Comparison of ENCODE assay signal across 7 cellular contexts in the genomic region with DNA sequence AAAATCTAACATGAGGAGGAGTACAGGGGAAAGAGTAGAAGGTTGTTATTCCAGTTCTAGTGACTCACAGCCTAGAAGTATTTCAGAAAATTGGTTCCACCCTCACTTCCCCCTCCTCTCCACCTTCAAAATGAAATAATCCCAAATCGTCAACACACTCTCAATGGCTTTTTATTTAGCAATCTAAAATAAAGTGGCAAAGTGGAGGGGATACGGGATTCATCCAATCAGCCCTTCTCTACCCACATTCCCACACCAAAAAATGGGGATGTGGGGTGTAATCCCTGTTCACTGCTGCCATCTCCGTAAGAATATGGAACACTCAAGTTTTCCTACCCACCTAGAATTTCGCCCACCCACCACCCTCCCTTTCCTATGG. TPM values are rescaled to one million over a fixed set of nuclear protein-coding genes. Genes with fewer than 3 reads are reported as not detected.
DNase-seq lines count a peak whose midpoint lies in the region; ATAC-seq and TF ChIP-seq lines count a peak whose summit lies in the region.

No MANE protein-coding gene starts in this region.

- TF ChIP-seq CTCF in GM12875 (IDR thresholded peaks at IDR 0.05; ENCODE audit: borderline replicate concordance, insufficient read depth, low read depth, low read length) (no peak), vagina (IDR thresholded peaks at IDR 0.05) (no peak)

- peak overlapping the region in 1 of 2 experiments; percentile 65 for H3K14ac ChIP-seq in mesenchymal stem cell (ENCODE audit: low read length in 2 of 2)

- H2BK120ac ChIP-seq in mesenchymal stem cell (ENCODE audit: low read depth, low read length) = peak overlapping the region; percentile 100

- TF ChIP-seq POLR2A in vagina (IDR thresholded peaks at IDR 0.05) = no peak

- H3K9ac ChIP-seq in NT2/D1 (ENCODE audit: insufficient read length, low read depth) = peak overlapping the region; percentile 86
- peak overlapping the region; percentile 97 for H3K9ac ChIP-seq in mesenchymal stem cell (ENCODE audit: low read length)

- no peak overlapping the region for H2AFZ ChIP-seq in mesenchymal stem cell (ENCODE audit: low read depth, low read length)

- peak overlapping the region; percentile 99 for H4K91ac ChIP-seq in mesenchymal stem cell (ENCODE audit: low read length)

- H3K27me3 ChIP-seq in NT2/D1 (ENCODE audit: insufficient read depth, insufficient read length) (peaks cover 17% of the 10 kb centered on the region), mesenchymal stem cell (ENCODE audit: control insufficient read depth in 1 of 2, insufficient read depth in 1 of 2, low read length in 2 of 2) (no peaks in the 10 kb centered on the region), vagina (no peaks in the 10 kb centered on the region)

- H3K4ac ChIP-seq in mesenchymal stem cell (ENCODE audit: low read depth in 1 of 2, low read length in 2 of 2) = peak overlapping the region in 1 of 2 experiments; percentile 99

- no peak overlapping the region for H4K8ac ChIP-seq in mesenchymal stem cell (ENCODE audit: low read length)

- no peak overlapping the region for H2BK12ac ChIP-seq in mesenchymal stem cell (ENCODE audit: low read length in 2 of 2)

- H2AK5ac ChIP-seq in mesenchymal stem cell (ENCODE audit: low read length, severe bottlenecking) = no peak overlapping the region

- 0% methylated on average over 2 of the region's 4 CpGs for WGBS in mesenchymal stem cell

- no peaks in the 10 kb centered on the region for H3K79me1 ChIP-seq in mesenchymal stem cell (replicated peaks; ENCODE audit: low read length, poor library complexity, severe bottlenecking)

- intact Hi-C loops in vagina (cut with DNase I) = loop anchor here (5.0 kb wide), 1 partner anchor 85 kb away; a partner anchor contains a TSS

- H2BK5ac ChIP-seq in mesenchymal stem cell (ENCODE audit: low read depth, low read length, poor library complexity, severe bottlenecking) = peak overlapping the region; percentile 89

- H3K23ac ChIP-seq in mesenchymal stem cell (ENCODE audit: low read length in 2 of 2) = no peak overlapping the region

- peaks cover 3% of the 10 kb centered on the region for H3K36me3 ChIP-seq in NT2/D1 (ENCODE audit: insufficient read depth, insufficient read length, low read length)
- peaks cover 0 to 2% of the 10 kb centered on the region in 2 experiments for H3K36me3 ChIP-seq in mesenchymal stem cell (ENCODE audit: control insufficient read depth in 1 of 2, insufficient read depth in 2 of 2, low read depth in 1 of 2, low read length in 2 of 2)
- no peaks in the 10 kb centered on the region for H3K36me3 ChIP-seq in vagina

- H3K9me3 ChIP-seq in NT2/D1 (ENCODE audit: insufficient read depth, low read length) = no peaks in the 10 kb centered on the region
- H3K9me3 ChIP-seq in mesenchymal stem cell (ENCODE audit: control insufficient read depth, low read length) = no peaks in the 10 kb centered on the region
- H3K9me3 ChIP-seq in vagina = no peaks in the 10 kb centered on the region

- ATAC-seq in HG03095 (IDR thresholded peaks at IDR 0.05; ENCODE audit: unreplicated experiment) = no peak

- H2BK15ac ChIP-seq in mesenchymal stem cell (ENCODE audit: low read depth, poor library complexity, severe bottlenecking) = peak overlapping the region; percentile 86

- DNase-seq in NT2/D1 (ENCODE audit: low read depth, low spot score) (no peak), dermis blood vessel endothelial cell (peak; percentile 56), mesenchymal stem cell (peak; percentile 57), vagina (ENCODE audit: extremely low spot score in 2 of 2) (no peak)
- DNase-seq in stimulated activated CD4-positive, alpha-beta T cell treated with anti-CD3 and anti-CD28 coated beads, Interleukin-4, amount 100 ng/mL, for 1 hour = no peak

- H3K4me3 ChIP-seq in GM12875 (ENCODE audit: low read depth, low read length) = peak overlapping the region; percentile 69
- H3K4me3 ChIP-seq in NT2/D1 (ENCODE audit: insufficient read length, low read depth) = peak overlapping the region; percentile 74
- peak overlapping the region; percentile 96 for H3K4me3 ChIP-seq in mesenchymal stem cell (ENCODE audit: insufficient read depth in 1 of 2, low read depth in 1 of 2, low read length in 2 of 2)
- H3K4me3 ChIP-seq in vagina = peak overlapping the region; percentile 88 to 92

- H3K4me2 ChIP-seq in mesenchymal stem cell (ENCODE audit: low read length, poor library complexity, severe bottlenecking) = peak overlapping the region; percentile 47

- H3K18ac ChIP-seq in mesenchymal stem cell (ENCODE audit: low read depth in 1 of 2, low read length in 2 of 2) = peak overlapping the region; percentile 99 to 100

- H3K4me1 ChIP-seq in NT2/D1 (ENCODE audit: insufficient read depth, insufficient read length) (no peaks in the 10 kb centered on the region), mesenchymal stem cell (ENCODE audit: control insufficient read depth, insufficient read depth, low read depth, low read length) (peaks cover 3% of the 10 kb centered on the region), vagina (peaks cover 48% of the 10 kb centered on the region)

- peak overlapping the region; percentile 56 for H3K27ac ChIP-seq in mesenchymal stem cell (ENCODE audit: low read length, poor library complexity, severe bottlenecking)
- peak overlapping the region; percentile 99 for H3K27ac ChIP-seq in vagina

RNA-seq across cellular contexts. Expression of a gene that starts 1.0 kb away (rescaled TPM):
- total RNA-seq in dermis blood vessel endothelial cell (171 and 364 TPM in 2 replicates), vagina (135 TPM)
- 96.8 TPM for polyA plus RNA-seq in mesenchymal stem cell (2013, experiment 1 of 2)
- polyA plus RNA-seq in mesenchymal stem cell (2013, experiment 2 of 2) = 101 TPM

RNA-seq across cellular contexts. Expression of a gene that starts 41.3 kb away (rescaled TPM):
- 2.6 and 4.4 TPM in 2 replicates for total RNA-seq in dermis blood vessel endothelial cell
- polyA plus RNA-seq in mesenchymal stem cell (2013, experiment 1 of 2) = 1.1 TPM
- 1.1 TPM for polyA plus RNA-seq in mesenchymal stem cell (2013, experiment 2 of 2)
- total RNA-seq in vagina = 1.7 TPM

Comparison
In these comparisons a context has a peak if more than half of its experiments do, and no peak if none do; other contexts are left out.
1. DNase-seq: peak in dermis blood vessel endothelial cell (single experiment) and mesenchymal stem cell (single experiment); none in NT2/D1 (single experiment), vagina (0 of 2) and stimulated activated CD4-positive, alpha-beta T cell treated with anti-CD3 and anti-CD28 coated beads, Interleukin-4, amount 100 ng/mL, for 1 hour (single experiment).
2. Peak in every context shown above with its lines, with median percentiles within 50 percentile points of each other: H3K4me3 ChIP-seq.